In the genomic region with DNA sequence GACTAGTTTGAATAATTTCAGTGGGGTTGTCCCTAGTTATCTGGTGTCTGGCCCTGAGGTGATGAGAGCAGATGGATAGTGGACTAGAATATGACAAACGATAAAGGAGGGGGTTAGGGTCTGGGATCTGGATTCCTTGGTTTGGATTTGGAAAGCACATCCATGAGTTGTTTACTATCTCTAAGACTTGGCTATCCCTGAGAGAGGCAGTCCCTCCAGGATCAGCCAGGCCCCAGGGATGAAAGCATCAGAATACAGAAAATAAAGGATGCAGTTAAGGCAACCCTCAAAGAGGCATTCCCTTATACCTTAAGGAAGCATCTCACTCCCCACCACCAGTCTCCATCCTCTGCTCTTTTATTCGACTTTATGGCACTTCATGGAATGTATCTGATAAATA, we compare ENCODE assay signal across 22 cellular contexts.
A peak's percentile ranks its signal among the peaks of the same experiment; 100 is the strongest.
DNase-seq lines count a peak whose midpoint lies in the region; ATAC-seq and TF ChIP-seq lines count a peak whose summit lies in the region.
"Had no signal": no experiment of that assay in that cellular context is flagged by ENCODE, and none has a peak within 500 bp of the region (broad histone marks: within the 10 kb centered on the region; RNA-seq: fewer than 3 reads in every experiment).

No MANE protein-coding gene starts in this region.

- H3K27me3 ChIP-seq in left ventricle myocardium inferior (ENCODE audit: low read depth) (no peaks in the 10 kb centered on the region), right cardiac atrium (ENCODE audit: control insufficient read depth, insufficient read depth) (no peaks in the 10 kb centered on the region)
- H3K27me3 ChIP-seq: BLaER1 had no signal

- H3K4me3 ChIP-seq in left ventricle myocardium inferior: no peak overlapping the region
- H3K4me3 ChIP-seq in right cardiac atrium (ENCODE audit: low read length): no peak overlapping the region
- H3K4me3 ChIP-seq: BLaER1, GM12878, HAP-1 had no signal

- DNase-seq in Right ventricle myocardium inferior (ENCODE audit: missing footprints): no peak
- no peak for DNase-seq in left cardiac atrium
- no peak for DNase-seq in left ventricle myocardium inferior
- no peak for DNase-seq in cardiac septum (ENCODE audit: low spot score)
- no peak for DNase-seq in right cardiac atrium
- DNase-seq in GM19240 (ENCODE audit: insufficient read length, low spot score): no peak
- DNase-seq in glutamatergic neuron: no peak
- DNase-seq: Caco-2; CD4-positive, CD25-positive, alpha-beta regulatory T cell; CD8-positive, alpha-beta T cell; DMS153; DMS79; EL; GDM1; GOT3; HFFc6 had no signal

- H3K27ac ChIP-seq in left ventricle myocardium inferior (replicated peaks) (peak overlapping the region; percentile 46), right cardiac atrium (ENCODE audit: low read length) (peak overlapping the region; percentile 27)
- H3K27ac ChIP-seq: 22Rv1, BLaER1, C4-2B had no signal

- H3K9me3 ChIP-seq in left ventricle myocardium inferior (replicated peaks): peaks cover 6% of the 10 kb centered on the region
- H3K9me3 ChIP-seq in right cardiac atrium (ENCODE audit: control insufficient read depth, low read length): no peaks in the 10 kb centered on the region
- H3K9me3 ChIP-seq: BLaER1, Caco-2, HAP-1 had no signal

- H3K36me3 Mint-ChIP-seq in glutamatergic neuron (ENCODE audit: unreplicated experiment): no peaks in the 10 kb centered on the region
- H3K36me3 Mint-ChIP-seq: CD4-positive, CD25-positive, alpha-beta regulatory T cell; CD8-positive, alpha-beta T cell had no signal

- intact Hi-C loops in Right ventricle myocardium inferior (cut with DNase I): no loop called here
- intact Hi-C loops in left cardiac atrium (cut with DNase I): loop anchor here in 1 of 2 donors (10.0 kb wide), 1 partner anchor 214 kb away; no protein-coding TSS in a partner anchor
- intact Hi-C loops in left ventricle myocardium inferior (cut with micrococcal nuclease): loop anchor here (5.0 kb wide), 1 partner anchor 122 kb away; no protein-coding TSS in a partner anchor
- intact Hi-C loops in cardiac septum (cut with DNase I): no loop called here
- intact Hi-C loops in right cardiac atrium (cut with DNase I): loop anchor here in 2 of 4 donors (5.0 to 10.0 kb wide), 3 partner anchors 122 to 224 kb away; no protein-coding TSS in a partner anchor

- TF ChIP-seq CTCF in left ventricle myocardium inferior (IDR thresholded peaks at IDR 0.05; ENCODE audit: borderline replicate concordance) (no peak), glutamatergic neuron (IDR thresholded peaks at IDR 0.05; ENCODE audit: partially characterized antibody, unreplicated experiment) (no peak)

- no peaks in the 10 kb centered on the region for H3K36me3 ChIP-seq in left ventricle myocardium inferior
- H3K36me3 ChIP-seq: BLaER1, HAP-1 had no signal

- H3K9me3 Mint-ChIP-seq in glutamatergic neuron (ENCODE audit: unreplicated experiment): no peaks in the 10 kb centered on the region
- H3K9me3 Mint-ChIP-seq: HFFc6 had no signal

- H3K27ac Mint-ChIP-seq in glutamatergic neuron (ENCODE audit: unreplicated experiment): no peak overlapping the region
- H3K27ac Mint-ChIP-seq: B cell; CD4-positive, CD25-positive, alpha-beta regulatory T cell; CD8-positive, alpha-beta T cell; HFFc6 had no signal

- 75% methylated on average over 2 of the region's 2 CpGs for WGBS in right cardiac atrium

- peak; percentile 8 for ATAC-seq in Right ventricle myocardium inferior
- no peak for ATAC-seq in left cardiac atrium
- no peak for ATAC-seq in right cardiac atrium
- ATAC-seq: CD8-positive, alpha-beta T cell had no signal

- no peaks in the 10 kb centered on the region for H3K4me1 Mint-ChIP-seq in glutamatergic neuron (ENCODE audit: low read depth, unreplicated experiment)
- H3K4me1 Mint-ChIP-seq: B cell; CD4-positive, CD25-positive, alpha-beta regulatory T cell had no signal

- no peaks in the 10 kb centered on the region for H3K27me3 Mint-ChIP-seq in glutamatergic neuron (ENCODE audit: unreplicated experiment)

- no peak overlapping the region for H3K4me3 Mint-ChIP-seq in glutamatergic neuron (ENCODE audit: unreplicated experiment)
- H3K4me3 Mint-ChIP-seq: B cell; CD4-positive, CD25-positive, alpha-beta regulatory T cell; CD8-positive, alpha-beta T cell; HFFc6 had no signal

- H3K4me1 ChIP-seq in left ventricle myocardium inferior: peaks cover 9% of the 10 kb centered on the region
- no peaks in the 10 kb centered on the region for H3K4me1 ChIP-seq in right cardiac atrium (ENCODE audit: control insufficient read depth, insufficient read depth, low read length)
- H3K4me1 ChIP-seq: BLaER1, Caco-2 had no signal
